In genomic region chr17:28547623-28548416, GRCh38 we compare ENCODE assay signal across 8 cellular contexts. TPM values are rescaled to one million over a fixed set of nuclear protein-coding genes. Genes with fewer than 3 reads are reported as not detected.
DNase-seq lines count a peak whose midpoint lies in the region; ATAC-seq and TF ChIP-seq lines count a peak whose summit lies in the region.

No MANE protein-coding gene starts in this region.

- H3K27ac ChIP-seq in DOHH2 (ENCODE audit: low read depth, low read length) = peak overlapping the region; percentile 80

- H3F3A ChIP-seq in DOHH2 (ENCODE audit: control insufficient read depth, insufficient read depth) = 0 out of 2 replicates have a peak, but pooled peaks cover 5% of the 10 kb centered on the region

- peaks cover 8% of the 10 kb centered on the region for H3K36me3 ChIP-seq in DOHH2 (ENCODE audit: control insufficient read depth, low read length)
- H3K36me3 ChIP-seq in HAP-1 (replicated peaks) = peaks cover 10% of the 10 kb centered on the region

- DNase-seq in HAP-1 (ENCODE audit: low spot score in 2 of 2) = peak; percentile 51 to 89
- DNase-seq in NOMO-1 (lab: John Stamatoyannopoulos, UW; ENCODE audit: unreplicated experiment in 2 of 2) = peak; percentile 80 to 91
- DNase-seq in activated CD8-positive, alpha-beta memory T cell treated with anti-CD3 and anti-CD28 coated beads, Interleukin-2, amount 50 U/mL, for 24 hours (ENCODE audit: extremely low read depth) = peak; percentile 44
- peak; percentile 67 for DNase-seq in epidermal melanocyte (ENCODE audit: insufficient read length, low spot score)
- DNase-seq in mucosa of gallbladder (ENCODE audit: low spot score) = peak; percentile 73
- DNase-seq in stimulated activated naive CD4-positive, alpha-beta T cell (lab: John Stamatoyannopoulos, UW) = peak; percentile 16 to 45 (median 26)

- in situ Hi-C loops in HAP-1 (cut with MboI; ENCODE audit: low sequenced_read_pairs) = no loop called here

- no peaks in the 10 kb centered on the region for H3K9me2 ChIP-seq in DOHH2 (replicated peaks; ENCODE audit: control insufficient read depth, low read length)

- peaks cover 12% of the 10 kb centered on the region; the same call in 1 of the 2 replicates for H3K79me2 ChIP-seq in DOHH2 (ENCODE audit: control insufficient read depth, low read length)

- ATAC-seq in HG03108 (IDR thresholded peaks at IDR 0.05; ENCODE audit: unreplicated experiment) = no peak

- no peaks in the 10 kb centered on the region for H3K9me3 ChIP-seq in DOHH2 (ENCODE audit: control insufficient read depth, insufficient read depth, low read length)
- no peaks in the 10 kb centered on the region for H3K9me3 ChIP-seq in HAP-1

- no peaks in the 10 kb centered on the region for H3K27me3 ChIP-seq in DOHH2 (ENCODE audit: control insufficient read depth, low read length)
- no peaks in the 10 kb centered on the region for H3K27me3 ChIP-seq in HAP-1 (ENCODE audit: low read depth)

- H3K4me1 ChIP-seq in DOHH2 (ENCODE audit: control insufficient read depth, low read length) = peaks cover 57% of the 10 kb centered on the region
- peaks cover 2% of the 10 kb centered on the region for H3K4me1 ChIP-seq in HAP-1

- peak overlapping the region; percentile 86 for H3K4me3 ChIP-seq in DOHH2 (ENCODE audit: low read length)
- H3K4me3 ChIP-seq in HAP-1 = no peak overlapping the region

- no peaks in the 10 kb centered on the region for H4K20me1 ChIP-seq in DOHH2 (ENCODE audit: control insufficient read depth, insufficient read depth, low read depth, low read length)

- TF ChIP-seq CTCF in DOHH2 (IDR thresholded peaks at IDR 0.05; ENCODE audit: low read depth, low read length, poor library complexity, severe bottlenecking) = peak; percentile 99

- peak overlapping the region; percentile 100 for H3K4me2 ChIP-seq in DOHH2 (ENCODE audit: low read length)

RNA-seq across cellular contexts. Expression of gene UNC119, which starts 4.6 kb away (rescaled TPM):
- 44.0 TPM for total RNA-seq in mucosa of gallbladder

RNA-seq across cellular contexts. Expression of gene PIGS, which starts 23.5 kb away (rescaled TPM):
- 65.9 TPM for total RNA-seq in mucosa of gallbladder

RNA-seq across cellular contexts. Expression of gene ALDOC, which starts 28.9 kb away (rescaled TPM):
- total RNA-seq in mucosa of gallbladder = 39.8 TPM

RNA-seq across cellular contexts. Expression of gene FOXN1, which starts 41.7 kb away (rescaled TPM):
- 0.06 TPM for total RNA-seq in mucosa of gallbladder

RNA-seq across cellular contexts. Expression of gene SPAG5, which starts 51.0 kb away (rescaled TPM):
- total RNA-seq in mucosa of gallbladder = 6.4 TPM

Comparison
In these comparisons a context has a peak if more than half of its experiments do, and no peak if none do; other contexts are left out.
1. DNase-seq: peak in every context shown above with its lines; median percentile 86 in NOMO-1; 73 in mucosa of gallbladder; 70 in HAP-1; 67 in epidermal melanocyte; 44 in activated CD8-positive, alpha-beta memory T cell treated with anti-CD3 and anti-CD28 coated beads, Interleukin-2, amount 50 U/mL, for 24 hours; 26 in stimulated activated naive CD4-positive, alpha-beta T cell.